Comparison of ENCODE assay signal across 1 cellular context in genomic region chr18:46069524-46069923, GRCh38.
A peak's percentile ranks its signal among the peaks of the same experiment; 100 is the strongest.
TF ChIP-seq lines count a peak whose summit lies in the region.

No MANE protein-coding gene starts in this region.

TF ChIP-seq in GM12878, 131 proteins besides CTCF, POLR2A, EP300 and RAD21:
- no peak for TF ChIP-seq FOXK2 (IDR thresholded peaks at IDR 0.05)
- TF ChIP-seq ZBTB11 (CRISPR knock-in tag; IDR thresholded peaks at IDR 0.05), result no peak
- TF ChIP-seq SIN3A (IDR thresholded peaks at IDR 0.05; ENCODE audit: low read depth, low read length), result no peak
- TF ChIP-seq RFX5 (IDR thresholded peaks at IDR 0.05; ENCODE audit: low read depth, low read length), result no peak
- TF ChIP-seq JUNB (IDR thresholded peaks at IDR 0.05), result peak; percentile 90
- no peak for TF ChIP-seq ZNF622 (IDR thresholded peaks at IDR 0.05)
- no peak for TF ChIP-seq ZNF207 (IDR thresholded peaks at IDR 0.05; ENCODE audit: borderline replicate concordance)
- peak in 1 of 2 experiments; percentile 47; a peak in 1 of 4 replicates for TF ChIP-seq SRF (IDR thresholded peaks at IDR 0.05; ENCODE audit: low read depth in 2 of 2, low read length in 2 of 2)
- TF ChIP-seq TARDBP (IDR thresholded peaks at IDR 0.05; ENCODE audit: borderline replicate concordance), result no peak
- no peak for TF ChIP-seq CREB1 (IDR thresholded peaks at IDR 0.05; ENCODE audit: low read depth)
- peak; percentile 91 for TF ChIP-seq NFIC (IDR thresholded peaks at IDR 0.05; ENCODE audit: low read depth, low read length)
- TF ChIP-seq ZBED1 (IDR thresholded peaks at IDR 0.05; ENCODE audit: borderline replicate concordance), result peak; percentile 59; the same call in 1 of the 2 replicates
- TF ChIP-seq PAX5 (IDR thresholded peaks at IDR 0.05; ENCODE audit: borderline replicate concordance, low read depth, low read length), result no peak
- peak; percentile 57; the same call in 1 of the 2 replicates for TF ChIP-seq FOXM1 (IDR thresholded peaks at IDR 0.05; ENCODE audit: low read depth, low read length)
- TF ChIP-seq POU2F2 (IDR thresholded peaks at IDR 0.05; ENCODE audit: borderline replicate concordance, low read depth, low read length), result no peak
- no peak for TF ChIP-seq PRDM15 (CRISPR knock-in tag; IDR thresholded peaks at IDR 0.05)
- TF ChIP-seq RUNX3 (IDR thresholded peaks at IDR 0.05; ENCODE audit: low read length), result peak; percentile 94
- TF ChIP-seq ETV6 (conservative IDR thresholded peaks at IDR 0.05 in 1 of 2, IDR thresholded peaks at IDR 0.05 in 1 of 2; ENCODE audit: borderline replicate concordance in 1 of 2, low read depth in 1 of 2), result peak in 1 of 2 experiments; percentile 78; a peak in 2 of 4 replicates
- TF ChIP-seq MYB (IDR thresholded peaks at IDR 0.05; ENCODE audit: borderline replicate concordance, low read depth, low read length), result no peak
- TF ChIP-seq ELK1 (IDR thresholded peaks at IDR 0.05; ENCODE audit: low read depth, low read length), result no peak
- no peak for TF ChIP-seq STAT3 (IDR thresholded peaks at IDR 0.05; ENCODE audit: low read depth, low read length)
- TF ChIP-seq SIX5 (IDR thresholded peaks at IDR 0.05; ENCODE audit: low read depth, low read length, severe bottlenecking), result no peak
- peak; percentile 60; the same call in 1 of the 2 replicates for TF ChIP-seq CBFB (IDR thresholded peaks at IDR 0.05; ENCODE audit: low read depth)
- no peak for TF ChIP-seq WRNIP1 (IDR thresholded peaks at IDR 0.05; ENCODE audit: borderline replicate concordance, low read depth, low read length)
- 0 out of 2 replicates have a peak, but pooled peaks have one; percentile 2 for TF ChIP-seq SPI1 (IDR thresholded peaks at IDR 0.05; ENCODE audit: borderline replicate concordance, insufficient read depth, low read depth, low read length)
- TF ChIP-seq BRCA1 (IDR thresholded peaks at IDR 0.05; ENCODE audit: low read depth, low read length), result no peak
- peak; percentile 52; the same call in 1 of the 2 replicates for TF ChIP-seq CREM (IDR thresholded peaks at IDR 0.05; ENCODE audit: low read depth)
- peak; percentile 52; the same call in 1 of the 2 replicates for TF ChIP-seq EED (IDR thresholded peaks at IDR 0.05; ENCODE audit: low read depth)
- no peak for TF ChIP-seq POLR2AphosphoS2 (IDR thresholded peaks at IDR 0.05; ENCODE audit: low read depth, low read length)
- no peak for TF ChIP-seq POLR2AphosphoS5 (IDR thresholded peaks at IDR 0.05; ENCODE audit: low read length)
- TF ChIP-seq ZNF384 (IDR thresholded peaks at IDR 0.05; ENCODE audit: borderline replicate concordance, low read depth, low read length), result no peak
- TF ChIP-seq KAT2A (conservative IDR thresholded peaks at IDR 0.05; ENCODE audit: control insufficient read depth, low read depth, low read length), result no peak
- TF ChIP-seq BCL11A (IDR thresholded peaks at IDR 0.05; ENCODE audit: low read depth, low read length), result peak; percentile 61; the same call in 1 of the 2 replicates
- 0 out of 2 replicates have a peak, but pooled peaks have one; percentile 38 for TF ChIP-seq MEF2A (IDR thresholded peaks at IDR 0.05; ENCODE audit: insufficient read depth, low read depth, low read length)
- no peak for TF ChIP-seq NFXL1 (IDR thresholded peaks at IDR 0.05; ENCODE audit: borderline replicate concordance)
- TF ChIP-seq IRF4 (IDR thresholded peaks at IDR 0.05; ENCODE audit: low read depth, low read length), result peak; percentile 78; the same call in 1 of the 2 replicates
- peak; percentile 45 to 65; a peak in 3 of 4 replicates for TF ChIP-seq IKZF2 (IDR thresholded peaks at IDR 0.05)
- peak; percentile 32 for TF ChIP-seq BCL3 (IDR thresholded peaks at IDR 0.05; ENCODE audit: borderline replicate concordance, insufficient read depth, low read depth, low read length, poor library complexity, severe bottlenecking)
- no peak for TF ChIP-seq NBN (IDR thresholded peaks at IDR 0.05)
- TF ChIP-seq YBX1 (IDR thresholded peaks at IDR 0.05), result no peak
- TF ChIP-seq STAT1 (conservative IDR thresholded peaks at IDR 0.05), result no peak
- no peak for TF ChIP-seq MTA2 (IDR thresholded peaks at IDR 0.05; ENCODE audit: low read depth)
